ENCODE assay signal across 9 cellular contexts in genomic region chr2:62415019-62415431, GRCh38.
DNase-seq lines count a peak whose midpoint lies in the region; ATAC-seq and TF ChIP-seq lines count a peak whose summit lies in the region.
"Had no signal": no experiment of that assay in that cellular context is flagged by ENCODE, and none has a peak within 500 bp of the region (broad histone marks: within the 10 kb centered on the region; RNA-seq: fewer than 3 reads in every experiment).

No MANE protein-coding gene starts in this region.

- 0 out of 2 replicates have a peak, but pooled peaks cover 3% of the 10 kb centered on the region for H3F3A ChIP-seq in GM23338 (replicated peaks; ENCODE audit: low read depth)

- TF ChIP-seq CTCF in gastroesophageal sphincter (IDR thresholded peaks at IDR 0.05) (no peak), GM23338 (conservative IDR thresholded peaks at IDR 0.05; ENCODE audit: low read depth in 2 of 2) (no peak)

- H3K79me2 ChIP-seq in GM23338 (replicated peaks; ENCODE audit: insufficient read depth): no peaks in the 10 kb centered on the region

- H3K9me3 Mint-ChIP-seq in immature natural killer cell: peaks cover 0 to 16% (median 8%) of the 10 kb centered on the region in 6 donors
- H3K9me3 Mint-ChIP-seq in GM23338: no peaks in the 10 kb centered on the region; the same call in 2 of the 3 replicates

- H3K27ac ChIP-seq in gastroesophageal sphincter (no peak overlapping the region), GM23338 (ENCODE audit: low read depth) (no peak overlapping the region)

- peaks cover 0 to 4% (median 0%) of the 10 kb centered on the region in 3 donors for H3K9me3 ChIP-seq in gastroesophageal sphincter

- no peak for TF ChIP-seq EP300 in gastroesophageal sphincter (IDR thresholded peaks at IDR 0.05)

- DNase-seq in immature natural killer cell (peak in 2 of 3 donors; percentile 18 to 39), HEK293T (ENCODE audit: extremely low spot score) (no peak), NCI-H1694 treated with DMSO at 0.1 percent for 48 hours (lab: John Stamatoyannopoulos, UW) (no peak), GM23338 (ENCODE audit: low spot score) (no peak)

- H4K20me1 ChIP-seq in GM23338 (replicated peaks; ENCODE audit: insufficient read depth): no peaks in the 10 kb centered on the region

- peak; percentile 85 for ATAC-seq in GM18498 (IDR thresholded peaks at IDR 0.05; ENCODE audit: unreplicated experiment)
- ATAC-seq in GM21423 (IDR thresholded peaks at IDR 0.05; ENCODE audit: unreplicated experiment): peak; percentile 85
- peak; percentile 82 for ATAC-seq in HG03520 (IDR thresholded peaks at IDR 0.05; ENCODE audit: unreplicated experiment)
- ATAC-seq in gastroesophageal sphincter: no peak
- no peak for ATAC-seq in GM23338

- peaks cover 4 to 11% (median 8%) of the 10 kb centered on the region in 3 donors for H3K36me3 Mint-ChIP-seq in immature natural killer cell
- H3K36me3 Mint-ChIP-seq in GM23338 (ENCODE audit: low read depth): no peaks in the 10 kb centered on the region; the same call in 2 of the 3 replicates
- H3K36me3 Mint-ChIP-seq: brain had no signal

- POLR2A ChIA-PET in HEK293T (lab: Yijun Ruan, JAX): no interaction called here

- H3K4me3 ChIP-seq in gastroesophageal sphincter (no peak overlapping the region), GM23338 (no peak overlapping the region)

- no peak overlapping the region for H3K4me2 ChIP-seq in GM23338

- no peak overlapping the region for H2AFZ ChIP-seq in GM23338

- CTCF ChIA-PET in HEK293T (lab: Yijun Ruan, JAX): no interaction called here

- no peaks in the 10 kb centered on the region for H3K9me2 ChIP-seq in GM23338 (ENCODE audit: insufficient read depth)

- H3K4me1 Mint-ChIP-seq in immature natural killer cell (peaks cover 18 to 29% of the 10 kb centered on the region in 2 donors), GM23338 (peaks cover 13% of the 10 kb centered on the region; the same call in 2 of the 3 replicates)

- no peaks in the 10 kb centered on the region for H3K27me3 ChIP-seq in gastroesophageal sphincter
- no peaks in the 10 kb centered on the region for H3K27me3 ChIP-seq in GM23338 (ENCODE audit: insufficient read depth)

- H3K4me1 ChIP-seq in gastroesophageal sphincter: peaks cover 0 to 25% (median 19%) of the 10 kb centered on the region in 3 donors
- H3K4me1 ChIP-seq in GM23338 (ENCODE audit: insufficient read depth): peaks cover 14% of the 10 kb centered on the region

- H3K27me3 Mint-ChIP-seq in immature natural killer cell (ENCODE audit: low read depth in 3 of 3): peaks cover 11 to 20% (median 14%) of the 10 kb centered on the region in 3 donors
- H3K27me3 Mint-ChIP-seq in GM23338 (ENCODE audit: insufficient read depth, low read depth, poor library complexity): peaks cover 9% of the 10 kb centered on the region

- TF ChIP-seq POLR2A in gastroesophageal sphincter (IDR thresholded peaks at IDR 0.05): no peak

- H3K27ac Mint-ChIP-seq in immature natural killer cell (peak overlapping the region; percentile 68 to 92 (median 80)), GM23338 (no peak overlapping the region)
- H3K27ac Mint-ChIP-seq: brain had no signal

- H3K4me3 Mint-ChIP-seq in immature natural killer cell: peak overlapping the region; percentile 55 to 86 (median 70)
- H3K4me3 Mint-ChIP-seq in GM23338: no peak overlapping the region
- H3K4me3 Mint-ChIP-seq: brain had no signal

- H3K36me3 ChIP-seq in gastroesophageal sphincter: no peaks in the 10 kb centered on the region
- H3K36me3 ChIP-seq in GM23338 (ENCODE audit: insufficient read depth): no peaks in the 10 kb centered on the region

- WGBS in gastroesophageal sphincter (ENCODE audit: low coverage in 1 of 2), 2 donors: 68 to 83% methylated on average over 2 to 3 of the region's 4 CpGs

TF ChIP-seq in HEK293T, 16 proteins besides CTCF, POLR2A, EP300 and RAD21:
- TF ChIP-seq HDGF (IDR thresholded peaks at IDR 0.05; ENCODE audit: borderline replicate concordance): no peak
- TF ChIP-seq TARDBP (IDR thresholded peaks at IDR 0.05): no peak
- TF ChIP-seq SP1 (IDR thresholded peaks at IDR 0.05): no peak
- TF ChIP-seq ELF4 (IDR thresholded peaks at IDR 0.05): no peak
- TF ChIP-seq CTBP1 (IDR thresholded peaks at IDR 0.05; ENCODE audit: borderline replicate concordance): no peak
- no peak for TF ChIP-seq SUZ12 (IDR thresholded peaks at IDR 0.05)
- TF ChIP-seq PKNOX1 (IDR thresholded peaks at IDR 0.05): no peak
- no peak for TF ChIP-seq FOXM1 (IDR thresholded peaks at IDR 0.05; ENCODE audit: borderline replicate concordance)
- TF ChIP-seq ARNT (IDR thresholded peaks at IDR 0.05): no peak
- no peak for TF ChIP-seq ZNF384 (IDR thresholded peaks at IDR 0.05)
- TF ChIP-seq FOXA1 (IDR thresholded peaks at IDR 0.05): no peak
- TF ChIP-seq L3MBTL2 (conservative IDR thresholded peaks at IDR 0.05): no peak
- TF ChIP-seq LEF1 (IDR thresholded peaks at IDR 0.05; ENCODE audit: borderline replicate concordance): no peak
- TF ChIP-seq FOXK2 (IDR thresholded peaks at IDR 0.05): no peak
- TF ChIP-seq BHLHE40 (IDR thresholded peaks at IDR 0.05; ENCODE audit: borderline replicate concordance): no peak

TF ChIP-seq in GM23338, 12 proteins besides CTCF, POLR2A, EP300 and RAD21:
- TF ChIP-seq CREB1 (CRISPR knock-in tag; IDR thresholded peaks at IDR 0.05; ENCODE audit: low read depth) (no peak), ETS1 (IDR thresholded peaks at IDR 0.05) (no peak), ZNF114 (CRISPR knock-in tag; IDR thresholded peaks at IDR 0.05) (no peak), EZH2phosphoT487 (IDR thresholded peaks at IDR 0.05; ENCODE audit: unreplicated experiment) (no peak), JUNB (IDR thresholded peaks at IDR 0.05; ENCODE audit: unreplicated experiment) (no peak)
- TF ChIP-seq, protein P1, sequence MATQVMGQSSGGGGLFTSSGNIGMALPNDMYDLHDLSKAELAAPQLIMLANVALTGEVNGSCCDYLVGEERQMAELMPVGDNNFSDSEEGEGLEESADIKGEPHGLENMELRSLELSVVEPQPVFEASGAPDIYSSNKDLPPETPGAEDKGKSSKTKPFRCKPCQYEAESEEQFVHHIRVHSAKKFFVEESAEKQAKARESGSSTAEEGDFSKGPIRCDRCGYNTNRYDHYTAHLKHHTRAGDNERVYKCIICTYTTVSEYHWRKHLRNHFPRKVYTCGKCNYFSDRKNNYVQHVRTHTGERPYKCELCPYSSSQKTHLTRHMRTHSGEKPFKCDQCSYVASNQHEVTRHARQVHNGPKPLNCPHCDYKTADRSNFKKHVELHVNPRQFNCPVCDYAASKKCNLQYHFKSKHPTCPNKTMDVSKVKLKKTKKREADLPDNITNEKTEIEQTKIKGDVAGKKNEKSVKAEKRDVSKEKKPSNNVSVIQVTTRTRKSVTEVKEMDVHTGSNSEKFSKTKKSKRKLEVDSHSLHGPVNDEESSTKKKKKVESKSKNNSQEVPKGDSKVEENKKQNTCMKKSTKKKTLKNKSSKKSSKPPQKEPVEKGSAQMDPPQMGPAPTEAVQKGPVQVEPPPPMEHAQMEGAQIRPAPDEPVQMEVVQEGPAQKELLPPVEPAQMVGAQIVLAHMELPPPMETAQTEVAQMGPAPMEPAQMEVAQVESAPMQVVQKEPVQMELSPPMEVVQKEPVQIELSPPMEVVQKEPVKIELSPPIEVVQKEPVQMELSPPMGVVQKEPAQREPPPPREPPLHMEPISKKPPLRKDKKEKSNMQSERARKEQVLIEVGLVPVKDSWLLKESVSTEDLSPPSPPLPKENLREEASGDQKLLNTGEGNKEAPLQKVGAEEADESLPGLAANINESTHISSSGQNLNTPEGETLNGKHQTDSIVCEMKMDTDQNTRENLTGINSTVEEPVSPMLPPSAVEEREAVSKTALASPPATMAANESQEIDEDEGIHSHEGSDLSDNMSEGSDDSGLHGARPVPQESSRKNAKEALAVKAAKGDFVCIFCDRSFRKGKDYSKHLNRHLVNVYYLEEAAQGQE (IDR thresholded peaks at IDR 0.05; ENCODE audit: unreplicated experiment): no peak
TF ChIP-seq in GM23338: peak in this region for 0.

Comparison
In these comparisons a context has a peak if more than half of its experiments do, and no peak if none do; other contexts are left out.
1. ATAC-seq: peak in GM18498 (single experiment), GM21423 (single experiment) and HG03520 (single experiment); none in gastroesophageal sphincter (single experiment) and GM23338 (single experiment).
2. DNase-seq: peak in immature natural killer cell (2 of 3); none in HEK293T (single experiment), NCI-H1694 treated with DMSO at 0.1 percent for 48 hours (single experiment) and GM23338 (single experiment).